7 cellular contexts compared by ENCODE assay signal in genomic region chr2:148984449-148984848, GRCh38. TPM values are rescaled to one million over a fixed set of nuclear protein-coding genes. Genes with fewer than 3 reads are reported as not detected.
"Had no signal": no experiment of that assay in that cellular context is flagged by ENCODE, and none has a peak within 500 bp of the region (broad histone marks: within the 10 kb centered on the region; RNA-seq: fewer than 3 reads in every experiment).

No MANE protein-coding gene starts in this region.

- H3K9ac ChIP-seq: GM23248 had no signal

- DNase-seq: GM23248, GOT3, H7, IMR-90 had no signal

- ATAC-seq: HCT116 had no signal

- FAIRE-seq: HTR-8/SVneo had no signal

- H3K27ac ChIP-seq: GM23248 had no signal

- H3K9me3 ChIP-seq: HAP-1 had no signal

- H3K4me3 ChIP-seq: GM23248, HAP-1 had no signal

- H2AFZ ChIP-seq: GM23248 had no signal

RNA-seq across cellular contexts. Expression of gene LYPD6B, which starts 54.0 kb away (rescaled TPM):
- total RNA-seq: IMR-90 had no signal
